Comparison of ENCODE assay signal across 18 cellular contexts in genomic region chr6:24501374-24501773, GRCh38. TPM values are rescaled to one million over a fixed set of nuclear protein-coding genes. Genes with fewer than 3 reads are reported as not detected.
DNase-seq lines count a peak whose midpoint lies in the region; ATAC-seq, FAIRE-seq and TF ChIP-seq lines count a peak whose summit lies in the region.
"Had no signal": no experiment of that assay in that cellular context is flagged by ENCODE, and none has a peak within 500 bp of the region (broad histone marks: within the 10 kb centered on the region; RNA-seq: fewer than 3 reads in every experiment).

No MANE protein-coding gene starts in this region.

- no peak overlapping the region for H3K4me3 Mint-ChIP-seq in activated naive CD4-positive, alpha-beta T cell treated with anti-CD3 and anti-CD28 coated beads, Interleukin-2, amount 50 U/mL, for 24 hours
- H3K4me3 Mint-ChIP-seq in activated naive CD4-positive, alpha-beta T cell treated with anti-CD3 and anti-CD28 coated beads for 36 hours = no peak overlapping the region
- no peak overlapping the region for H3K4me3 Mint-ChIP-seq in CD8-positive, alpha-beta T cell
- H3K4me3 Mint-ChIP-seq: CD4-positive, alpha-beta memory T cell; H9 had no signal

- H3K27me3 ChIP-seq in CD8-positive, alpha-beta T cell (ENCODE audit: insufficient read depth, low read length) = no peaks in the 10 kb centered on the region
- H3K27me3 ChIP-seq in lower lobe of right lung (ENCODE audit: low read depth) = no peaks in the 10 kb centered on the region
- H3K27me3 ChIP-seq: BE2C had no signal

- H3K27ac Mint-ChIP-seq in activated naive CD4-positive, alpha-beta T cell treated with anti-CD3 and anti-CD28 coated beads, Interleukin-2, amount 50 U/mL, for 24 hours = peak overlapping the region; percentile 17
- H3K27ac Mint-ChIP-seq in activated naive CD4-positive, alpha-beta T cell treated with anti-CD3 and anti-CD28 coated beads for 36 hours = no peak overlapping the region
- H3K27ac Mint-ChIP-seq in CD8-positive, alpha-beta T cell = peak overlapping the region; percentile 52
- H3K27ac Mint-ChIP-seq: H9 had no signal

- POLR2A ChIA-PET in CD8-positive, alpha-beta T cell (lab: Charles Lee) = no interaction called here

- H3K4me1 ChIP-seq in CD8-positive, alpha-beta T cell (ENCODE audit: insufficient read depth, low read length) = no peaks in the 10 kb centered on the region
- H3K4me1 ChIP-seq in lower lobe of right lung = no peaks in the 10 kb centered on the region
- H3K4me1 ChIP-seq: BE2C had no signal

- H3K36me3 Mint-ChIP-seq in activated naive CD4-positive, alpha-beta T cell treated with anti-CD3 and anti-CD28 coated beads, Interleukin-2, amount 50 U/mL, for 24 hours = peaks cover 30% of the 10 kb centered on the region
- peaks cover 20% of the 10 kb centered on the region for H3K36me3 Mint-ChIP-seq in activated naive CD4-positive, alpha-beta T cell treated with anti-CD3 and anti-CD28 coated beads for 36 hours (ENCODE audit: low read depth)
- H3K36me3 Mint-ChIP-seq in CD8-positive, alpha-beta T cell = peaks cover 56% of the 10 kb centered on the region

- H3K4me1 Mint-ChIP-seq in activated naive CD4-positive, alpha-beta T cell treated with anti-CD3 and anti-CD28 coated beads, Interleukin-2, amount 50 U/mL, for 24 hours = peaks cover 17% of the 10 kb centered on the region
- peaks cover 3% of the 10 kb centered on the region for H3K4me1 Mint-ChIP-seq in activated naive CD4-positive, alpha-beta T cell treated with anti-CD3 and anti-CD28 coated beads for 36 hours (ENCODE audit: low read depth)
- peaks cover 24% of the 10 kb centered on the region for H3K4me1 Mint-ChIP-seq in CD8-positive, alpha-beta T cell (ENCODE audit: low read depth)

- no peaks in the 10 kb centered on the region for H3K9me3 ChIP-seq in CD8-positive, alpha-beta T cell (ENCODE audit: low read length)
- H3K9me3 ChIP-seq in lower lobe of right lung = no peaks in the 10 kb centered on the region
- H3K9me3 ChIP-seq: A549 had no signal

- FAIRE-seq in HTR-8/SVneo (lab: Jason Lieb, UNC) = peak; percentile 78
- FAIRE-seq: A549, D721Med, G401.6 had no signal

- H3K27me3 Mint-ChIP-seq in activated naive CD4-positive, alpha-beta T cell treated with anti-CD3 and anti-CD28 coated beads, Interleukin-2, amount 50 U/mL, for 24 hours = no peaks in the 10 kb centered on the region
- no peaks in the 10 kb centered on the region for H3K27me3 Mint-ChIP-seq in activated naive CD4-positive, alpha-beta T cell treated with anti-CD3 and anti-CD28 coated beads for 36 hours (ENCODE audit: low read depth)
- no peaks in the 10 kb centered on the region for H3K27me3 Mint-ChIP-seq in CD8-positive, alpha-beta T cell (ENCODE audit: low read depth)
- H3K27me3 Mint-ChIP-seq: CD4-positive, alpha-beta memory T cell had no signal

- H3K36me3 ChIP-seq in CD8-positive, alpha-beta T cell (ENCODE audit: insufficient read depth, low read length) = peaks cover 9% of the 10 kb centered on the region
- H3K36me3 ChIP-seq in lower lobe of right lung = peaks cover 6% of the 10 kb centered on the region
- H3K36me3 ChIP-seq: BE2C had no signal

- no peaks in the 10 kb centered on the region for H3K9me3 Mint-ChIP-seq in activated naive CD4-positive, alpha-beta T cell treated with anti-CD3 and anti-CD28 coated beads, Interleukin-2, amount 50 U/mL, for 24 hours
- H3K9me3 Mint-ChIP-seq in activated naive CD4-positive, alpha-beta T cell treated with anti-CD3 and anti-CD28 coated beads for 36 hours = peaks cover 7% of the 10 kb centered on the region
- peaks cover 8% of the 10 kb centered on the region for H3K9me3 Mint-ChIP-seq in CD8-positive, alpha-beta T cell

- TF ChIP-seq CTCF in CD8-positive, alpha-beta T cell (IDR thresholded peaks at IDR 0.05) = no peak
- TF ChIP-seq CTCF in lower lobe of right lung (IDR thresholded peaks at IDR 0.05) = no peak

- CTCF ChIA-PET in activated naive CD4-positive, alpha-beta T cell treated with anti-CD3 and anti-CD28 coated beads for 36 hours (lab: Charles Lee) = interaction anchor here (1.0 to 1.4 kb wide), 3 partner anchors 10 to 79 kb away, joined by 3 to 4 read pairs (median 3); no protein-coding TSS in a partner anchor
- CTCF ChIA-PET in CD8-positive, alpha-beta T cell (lab: Charles Lee) = interaction anchor here (1.0 to 1.2 kb wide), 2 partner anchors 12 to 21 kb away, joined by 3 to 4 read pairs; partner anchors contain the start of gene GPLD1

- H3K4me3 ChIP-seq in CD8-positive, alpha-beta T cell (ENCODE audit: low read depth, low read length) = no peak overlapping the region
- no peak overlapping the region for H3K4me3 ChIP-seq in lower lobe of right lung
- H3K4me3 ChIP-seq: A549 had no signal

- no peak overlapping the region for H3K27ac ChIP-seq in CD8-positive, alpha-beta T cell (ENCODE audit: low read depth, low read length)
- H3K27ac ChIP-seq in lower lobe of right lung = no peak overlapping the region
- H3K27ac ChIP-seq: A549, C4-2B had no signal

- no peak for DNase-seq in activated naive CD4-positive, alpha-beta T cell treated with anti-CD3 and anti-CD28 coated beads for 36 hours
- no peak for DNase-seq in CD8-positive, alpha-beta T cell
- DNase-seq in HTR-8/SVneo (ENCODE audit: insufficient read length, low spot score) = no peak
- DNase-seq in stimulated activated naive CD8-positive, alpha-beta T cell treated with anti-CD3 and anti-CD28 coated beads, Interleukin-15, Interleukin-2, amounts not matched to agents 100 U/mL and 50 U/mL, for 24 hours = no peak
- DNase-seq in lower lobe of right lung = no peak
- DNase-seq: BE2C; CD4-positive, alpha-beta memory T cell; COR-L47; DMS153; DMS79 treated with DMSO at 0.1 percent for 48 hours; EL; GOT3; H9 had no signal

- intact Hi-C loops in activated naive CD4-positive, alpha-beta T cell treated with anti-CD3 and anti-CD28 coated beads for 36 hours (cut with micrococcal nuclease) = no loop called here
- intact Hi-C loops in CD8-positive, alpha-beta T cell (cut with DNase I, micrococcal nuclease) = no loop called here
- intact Hi-C loops in lower lobe of right lung (cut with DNase I) = no loop called here

- ATAC-seq in CD8-positive, alpha-beta T cell = no peak
- ATAC-seq in stimulated activated naive CD8-positive, alpha-beta T cell treated with anti-CD3 and anti-CD28 coated beads, Interleukin-15, Interleukin-2, amounts not matched to agents 100 U/mL and 50 U/mL, for 24 hours = peak; percentile 57
- ATAC-seq in lower lobe of right lung = no peak

RNA-seq across cellular contexts. Expression of gene ALDH5A1, which starts 6.6 kb away (rescaled TPM):
- total RNA-seq in activated naive CD4-positive, alpha-beta T cell treated with anti-CD3 and anti-CD28 coated beads for 36 hours = 10 to 100 TPM; 15.8 to 16.8 TPM
- 1 to 10 TPM; 4.0 to 4.7 TPM for total RNA-seq in CD8-positive, alpha-beta T cell
- 13.8 TPM for total RNA-seq in lower lobe of right lung

RNA-seq across cellular contexts. Expression of gene GPLD1, which starts 12.0 kb away (rescaled TPM):
- total RNA-seq in activated naive CD4-positive, alpha-beta T cell treated with anti-CD3 and anti-CD28 coated beads for 36 hours = under 1 TPM; 0.52 to 0.74 TPM
- total RNA-seq in CD8-positive, alpha-beta T cell = under 1 TPM; 0.19 to 0.73 TPM
- 3.6 TPM for total RNA-seq in lower lobe of right lung
